ENCODE assay signal across 21 cellular contexts in the genomic region with DNA sequence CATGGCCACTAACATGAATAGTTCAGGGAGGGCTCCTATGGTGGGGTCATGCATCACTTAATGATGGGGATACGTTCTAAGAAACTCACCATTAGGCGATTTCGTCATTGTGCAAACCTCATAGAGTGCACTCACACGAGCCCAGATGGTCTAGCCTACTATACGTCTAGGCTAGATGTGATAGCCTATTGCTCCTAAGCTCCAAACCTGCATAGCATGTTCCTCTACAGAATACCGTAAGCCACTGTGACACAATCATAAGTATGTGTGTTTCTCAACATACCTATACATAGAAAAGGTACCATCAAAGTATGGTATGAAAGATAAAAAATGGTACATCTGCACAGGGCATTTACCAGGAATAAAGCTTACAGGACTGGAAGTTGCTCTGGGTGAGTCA. TPM values are rescaled to one million over a fixed set of nuclear protein-coding genes. Genes with fewer than 3 reads are reported as not detected.
DNase-seq lines count a peak whose midpoint lies in the region; ATAC-seq, FAIRE-seq and TF ChIP-seq lines count a peak whose summit lies in the region.
"Had no signal": no experiment of that assay in that cellular context is flagged by ENCODE, and none has a peak within 500 bp of the region (broad histone marks: within the 10 kb centered on the region; RNA-seq: fewer than 3 reads in every experiment).

No MANE protein-coding gene starts in this region.

- TF ChIP-seq POLR2A in esophagus muscularis mucosa (IDR thresholded peaks at IDR 0.05; ENCODE audit: low read depth): no peak

- TF ChIP-seq EP300 in esophagus muscularis mucosa (IDR thresholded peaks at IDR 0.05): no peak

- 88% methylated on average over 6 of the region's 6 CpGs for WGBS in esophagus muscularis mucosa

- H3K4me1 ChIP-seq in esophagus muscularis mucosa: peaks cover 6 to 80% (median 67%) of the 10 kb centered on the region in 4 donors
- H3K4me1 ChIP-seq: BLaER1 treated with 17β-estradiol and CSF1 and Interleukin-3, amounts not matched to agents 10 nM and 100 nM had no signal

- DNase-seq in HTR-8/SVneo (ENCODE audit: insufficient read length, low spot score) (no peak), esophagus muscularis mucosa (ENCODE audit: extremely low spot score) (peak; percentile 64), ureter (ENCODE audit: low spot score) (peak; percentile 20)
- DNase-seq: AML-193; Caco-2; Calu3; CD4-positive, alpha-beta T cell; CD8-positive, alpha-beta T cell; DMS79 treated with DMSO at 0.1 percent for 48 hours; GF-D8 had no signal

- H3K27ac ChIP-seq in esophagus muscularis mucosa (replicated peaks in 1 of 4): no peak overlapping the region
- H3K27ac ChIP-seq: 22Rv1; A549; BLaER1 treated with 17β-estradiol and CSF1 and Interleukin-3, amounts not matched to agents 10 nM and 100 nM; C4-2B had no signal

- no peaks in the 10 kb centered on the region for H3K27me3 ChIP-seq in esophagus muscularis mucosa

- peak; percentile 51 for FAIRE-seq in HTR-8/SVneo (lab: Jason Lieb, UNC)
- FAIRE-seq: A549, D721Med, G401.6, GM12891, GM19239 had no signal

- ATAC-seq in GM19467 (IDR thresholded peaks at IDR 0.05; ENCODE audit: unreplicated experiment): no peak
- ATAC-seq in GM19351 (IDR thresholded peaks at IDR 0.05; ENCODE audit: unreplicated experiment): no peak
- ATAC-seq: A549; CD8-positive, alpha-beta T cell had no signal

- no peak overlapping the region for H3K4me3 ChIP-seq in esophagus muscularis mucosa
- H3K4me3 ChIP-seq: A549; BLaER1 treated with 17β-estradiol and CSF1 and Interleukin-3, amounts not matched to agents 10 nM and 100 nM had no signal

- no peaks in the 10 kb centered on the region for H3K36me3 ChIP-seq in esophagus muscularis mucosa
- H3K36me3 ChIP-seq: BLaER1 treated with 17β-estradiol and CSF1 and Interleukin-3, amounts not matched to agents 10 nM and 100 nM had no signal

- intact Hi-C loops in esophagus muscularis mucosa (cut with DNase I): no loop called here

- no peaks in the 10 kb centered on the region for H3K9me3 ChIP-seq in esophagus muscularis mucosa
- H3K9me3 ChIP-seq: A549; BLaER1 treated with 17β-estradiol and CSF1 and Interleukin-3, amounts not matched to agents 10 nM and 100 nM; Caco-2 had no signal

- TF ChIP-seq CTCF in esophagus muscularis mucosa (IDR thresholded peaks at IDR 0.05): no peak

RNA-seq across cellular contexts. Expression of a gene that starts 6.3 kb away (rescaled TPM):
- total RNA-seq in esophagus muscularis mucosa (10 to 100 TPM; 41.1 to 86.6 (median 62.7) TPM), ureter (67.0 TPM)
- total RNA-seq: B cell; Calu3; CD4-positive, alpha-beta T cell; CD8-positive, alpha-beta T cell had no signal
